8 cellular contexts compared by ENCODE assay signal in genomic region chr1:246492611-246493245, GRCh38. TPM values are rescaled to one million over a fixed set of nuclear protein-coding genes. Genes with fewer than 3 reads are reported as not detected.
DNase-seq lines count a peak whose midpoint lies in the region; ATAC-seq and TF ChIP-seq lines count a peak whose summit lies in the region.

No MANE protein-coding gene starts in this region.

- H3K36me3 ChIP-seq in gastroesophageal sphincter, result no peaks in the 10 kb centered on the region
- H3K36me3 ChIP-seq in ovary, result no peaks in the 10 kb centered on the region

- peak; percentile 59 for ATAC-seq in HG03442 (IDR thresholded peaks at IDR 0.05; ENCODE audit: unreplicated experiment)
- ATAC-seq in gastroesophageal sphincter, result peak; percentile 76
- ATAC-seq in HG02642 (IDR thresholded peaks at IDR 0.05; ENCODE audit: poor library complexity, unreplicated experiment), result no peak
- ATAC-seq in HG03196 (IDR thresholded peaks at IDR 0.05; ENCODE audit: unreplicated experiment), result no peak

- 36 to 100% methylated on average over 1 to 3 of the region's 3 CpGs for WGBS in gastroesophageal sphincter (ENCODE audit: low coverage in 1 of 2), 2 donors
- 30 to 34% (median 33%) methylated on average over 3 of the region's 3 CpGs for WGBS in ovary, 3 donors

- H3K9me3 ChIP-seq in gastroesophageal sphincter (no peaks in the 10 kb centered on the region), ovary (no peaks in the 10 kb centered on the region)

- H3K27ac ChIP-seq in gastroesophageal sphincter, result no peak overlapping the region
- no peak overlapping the region for H3K27ac ChIP-seq in ovary

- H3K4me1 ChIP-seq in gastroesophageal sphincter, result peaks cover 0 to 8% (median 4%) of the 10 kb centered on the region in 3 donors
- no peaks in the 10 kb centered on the region for H3K4me1 ChIP-seq in ovary (ENCODE audit: insufficient read depth)

- TF ChIP-seq CTCF in gastroesophageal sphincter (IDR thresholded peaks at IDR 0.05) (peak; percentile 70 to 86 (median 74)), ovary (IDR thresholded peaks at IDR 0.05) (peak; percentile 58 to 60 (median 59))

- TF ChIP-seq EP300 in gastroesophageal sphincter (IDR thresholded peaks at IDR 0.05), result no peak
- no peak for TF ChIP-seq EP300 in ovary (IDR thresholded peaks at IDR 0.05)

- peak; percentile 72 for DNase-seq in DMS53 treated with DMSO at 0.1 percent for 48 hours (lab: John Stamatoyannopoulos, UW; ENCODE audit: unreplicated experiment)
- peak; percentile 77 for DNase-seq in NCI-H69 (lab: John Stamatoyannopoulos, UW)
- DNase-seq in activated T-cell treated with anti-CD3 and anti-CD28 coated beads, Interleukin-2, amount 50 U/mL, for 48 hours, result peak; percentile 61 to 66
- peak; percentile 55 to 80 (median 71) for DNase-seq in ovary

- TF ChIP-seq POLR2A in gastroesophageal sphincter (IDR thresholded peaks at IDR 0.05) (no peak), ovary (IDR thresholded peaks at IDR 0.05) (no peak)

- intact Hi-C loops in ovary (cut with DNase I), result loop anchor here in 2 of 4 donors (5.0 kb wide), 1 partner anchor 1340 kb away; the partner anchor contains the start of gene KIF26B (in 2 of the 2)

- H3K4me3 ChIP-seq in gastroesophageal sphincter (no peak overlapping the region), ovary (no peak overlapping the region)

- H3K27me3 ChIP-seq in gastroesophageal sphincter (no peaks in the 10 kb centered on the region), ovary (no peaks in the 10 kb centered on the region)

RNA-seq across cellular contexts. Expression of gene SMYD3, which starts 14.4 kb away (rescaled TPM):
- total RNA-seq in gastroesophageal sphincter (10 to 100 TPM; 11.6 to 26.9 (median 18.3) TPM), ovary (10 to 100 TPM; 10.8 to 19.2 (median 13.7) TPM)
- polyA plus RNA-seq in ovary, result 10 to 100 TPM; 13.1 to 24.0 TPM

Comparison
In these comparisons a context has a peak if more than half of its experiments do, and no peak if none do; other contexts are left out.
1. ATAC-seq: peak in HG03442 (single experiment) and gastroesophageal sphincter (single experiment); none in HG02642 (single experiment) and HG03196 (single experiment).
2. Peak in every context shown above with its lines, with median percentiles within 50 percentile points of each other: DNase-seq.